24 cellular contexts compared by ENCODE assay signal in genomic region chr1:29356663-29357062, GRCh38.
DNase-seq lines count a peak whose midpoint lies in the region; ATAC-seq and TF ChIP-seq lines count a peak whose summit lies in the region.
"Had no signal": no experiment of that assay in that cellular context is flagged by ENCODE, and none has a peak within 500 bp of the region (broad histone marks: within the 10 kb centered on the region; RNA-seq: fewer than 3 reads in every experiment).

No MANE protein-coding gene starts in this region.

- H3K36me3 ChIP-seq in breast epithelium (no peaks in the 10 kb centered on the region), PC-3 (ENCODE audit: low read depth, low read length) (no peaks in the 10 kb centered on the region), suprapubic skin (no peaks in the 10 kb centered on the region), stomach (no peaks in the 10 kb centered on the region), spleen (no peaks in the 10 kb centered on the region)
- H3K36me3 ChIP-seq: BLaER1 had no signal

- no peaks in the 10 kb centered on the region for H3K9me3 ChIP-seq in breast epithelium
- no peaks in the 10 kb centered on the region for H3K9me3 ChIP-seq in PC-3 (ENCODE audit: low read length)
- no peaks in the 10 kb centered on the region for H3K9me3 ChIP-seq in suprapubic skin
- no peaks in the 10 kb centered on the region for H3K9me3 ChIP-seq in stomach
- H3K9me3 ChIP-seq in spleen: no peaks in the 10 kb centered on the region
- H3K9me3 ChIP-seq: BLaER1, psoas muscle had no signal

- POLR2A ChIA-PET in PC-3 (lab: Charles Lee; ENCODE audit: unreplicated experiment): no interaction called here

- TF ChIP-seq EP300 in suprapubic skin (IDR thresholded peaks at IDR 0.05) (no peak), stomach (IDR thresholded peaks at IDR 0.05) (no peak)

- no peak overlapping the region for H3K4me2 ChIP-seq in PC-3 (ENCODE audit: low read length)

- intact Hi-C loops in breast epithelium (cut with DNase I; ENCODE audit: low total_unique reads): no loop called here
- intact Hi-C loops in PC-3 (cut with micrococcal nuclease): no loop called here
- intact Hi-C loops in stomach (cut with DNase I; ENCODE audit: low total_unique reads): no loop called here
- intact Hi-C loops in spleen (cut with DNase I; ENCODE audit: low total_unique reads): no loop called here

- peak; percentile 14 to 49 for DNase-seq in T47D (ENCODE audit: low read depth in 1 of 2, low spot score in 1 of 2)
- DNase-seq in breast epithelium (ENCODE audit: low spot score in 2 of 2): no peak
- peak; percentile 21 for DNase-seq in PC-3
- no peak for DNase-seq in foreskin keratinocyte
- DNase-seq in suprapubic skin (ENCODE audit: low spot score in 2 of 2): no peak
- no peak for DNase-seq in stomach
- DNase-seq in spleen: no peak
- DNase-seq: ACHN; activated B cell treated with CpG ODN at 0.5 μM for 24 hours; activated CD4-positive, alpha-beta T cell treated with anti-CD3 and anti-CD28 coated beads, Interleukin-2, amount 50 U/mL, for 48 hours; activated effector memory CD4-positive, alpha-beta T cell treated with Interleukin-2 at 50 U/mL for 16 hours; activated naive CD8-positive, alpha-beta T cell treated with anti-CD3 and anti-CD28 coated beads, Interleukin-2, amount 10 ng/mL, durations not matched to agents 7 days and 5 days; central memory CD4-positive, alpha-beta T cell; glutamatergic neuron; HFFc6; KG1; naive B cell; NCI-H1436 treated with DMSO at 0.1 percent for 48 hours; psoas muscle; SIG-M5; stimulated activated CD4-positive, alpha-beta T cell treated with anti-CD3 and anti-CD28 coated beads, Interleukin-1b, Interleukin-23, amount 100 ng/mL, for 48 hours; SW 1271; T1000 had no signal

- CTCF ChIA-PET in PC-3 (lab: Charles Lee): no interaction called here

- H3K79me2 ChIP-seq in PC-3 (ENCODE audit: low read length): no peaks in the 10 kb centered on the region

- no peak overlapping the region for H2AFZ ChIP-seq in PC-3 (ENCODE audit: low read length)

- TF ChIP-seq CTCF in breast epithelium (IDR thresholded peaks at IDR 0.05): no peak
- no peak for TF ChIP-seq CTCF in PC-3 (conservative IDR thresholded peaks at IDR 0.05; ENCODE audit: low read depth, low read length)
- no peak for TF ChIP-seq CTCF in foreskin keratinocyte (conservative IDR thresholded peaks at IDR 0.05)
- TF ChIP-seq CTCF in suprapubic skin (IDR thresholded peaks at IDR 0.05): no peak
- TF ChIP-seq CTCF in stomach (IDR thresholded peaks at IDR 0.05): no peak
- no peak for TF ChIP-seq CTCF in spleen (IDR thresholded peaks at IDR 0.05 in 8 of 11, conservative IDR thresholded peaks at IDR 0.05 in 3 of 11)

- WGBS in suprapubic skin: 62% methylated on average over 14 of the region's 14 CpGs
- WGBS in stomach, 5 donors: 52 to 65% (median 59%) methylated on average over 14 of the region's 14 CpGs
- WGBS in spleen, 5 donors: 52 to 73% (median 62%) methylated on average over 14 of the region's 14 CpGs

- no peak overlapping the region for H3K4me3 ChIP-seq in breast epithelium
- no peak overlapping the region for H3K4me3 ChIP-seq in PC-3 (ENCODE audit: low read length)
- no peak overlapping the region for H3K4me3 ChIP-seq in suprapubic skin
- no peak overlapping the region for H3K4me3 ChIP-seq in stomach
- H3K4me3 ChIP-seq in spleen: no peak overlapping the region
- H3K4me3 ChIP-seq: BLaER1, psoas muscle had no signal

- no peaks in the 10 kb centered on the region for H3K9me2 ChIP-seq in PC-3 (replicated peaks; ENCODE audit: low read length)

- H4K20me1 ChIP-seq in PC-3 (ENCODE audit: low read length): no peaks in the 10 kb centered on the region
- H4K20me1 ChIP-seq: BLaER1 had no signal

- H3K4me1 ChIP-seq in breast epithelium (no peaks in the 10 kb centered on the region), PC-3 (ENCODE audit: insufficient read depth, low read length) (no peaks in the 10 kb centered on the region), foreskin keratinocyte (no peaks in the 10 kb centered on the region), suprapubic skin (peaks cover 6% of the 10 kb centered on the region), stomach (no peaks in the 10 kb centered on the region), spleen (no peaks in the 10 kb centered on the region)
- H3K4me1 ChIP-seq: psoas muscle had no signal

- TF ChIP-seq POLR2A in breast epithelium (IDR thresholded peaks at IDR 0.05): no peak
- TF ChIP-seq POLR2A in suprapubic skin (IDR thresholded peaks at IDR 0.05): no peak
- TF ChIP-seq POLR2A in stomach (IDR thresholded peaks at IDR 0.05): no peak
- TF ChIP-seq POLR2A in spleen (IDR thresholded peaks at IDR 0.05): no peak

- BruUV-seq in PC-3 (replicated peaks; lab: Mats Ljungman, UMichigan): no TSS peak

- ATAC-seq in PC-3 (peak; percentile 38; the same call in 1 of the 2 replicates), foreskin keratinocyte (peak; percentile 44)
- ATAC-seq: psoas muscle had no signal

- no peak overlapping the region for H3K27ac ChIP-seq in breast epithelium
- no peak overlapping the region for H3K27ac ChIP-seq in PC-3 (ENCODE audit: low read length)
- H3K27ac ChIP-seq in foreskin keratinocyte: no peak overlapping the region
- no peak overlapping the region for H3K27ac ChIP-seq in suprapubic skin
- H3K27ac ChIP-seq in stomach: no peak overlapping the region
- no peak overlapping the region for H3K27ac ChIP-seq in spleen
- H3K27ac ChIP-seq: BLaER1, psoas muscle had no signal

- no peak overlapping the region for H3K9ac ChIP-seq in PC-3 (ENCODE audit: low read length)
- H3K9ac ChIP-seq: BLaER1 had no signal

- H3F3A ChIP-seq in PC-3 (ENCODE audit: low read length, unreplicated experiment): no peaks in the 10 kb centered on the region

- in situ Hi-C loops in T47D (cut with HindIII; ENCODE audit: low pct_unique_long_range_greater_than_20kb, low sequenced_read_pairs): no loop called here

- no peaks in the 10 kb centered on the region for H3K27me3 ChIP-seq in breast epithelium
- peaks cover 33% of the 10 kb centered on the region for H3K27me3 ChIP-seq in PC-3 (ENCODE audit: low read length)
- peaks cover 18% of the 10 kb centered on the region for H3K27me3 ChIP-seq in foreskin keratinocyte
- peaks cover 34% of the 10 kb centered on the region for H3K27me3 ChIP-seq in suprapubic skin
- peaks cover 0 to 42% (median 13%) of the 10 kb centered on the region in 3 donors for H3K27me3 ChIP-seq in stomach
- H3K27me3 ChIP-seq in spleen (replicated peaks in 1 of 7): peaks cover 0 to 68% (median 0%) of the 10 kb centered on the region in 7 donors
- H3K27me3 ChIP-seq: BLaER1 had no signal

Comparison
In these comparisons a context has a peak if more than half of its experiments do, and no peak if none do; other contexts are left out.
1. DNase-seq: peak in T47D (2 of 2) and PC-3 (single experiment); none in breast epithelium (0 of 2), foreskin keratinocyte (0 of 2), suprapubic skin (0 of 2), stomach (single experiment) and spleen (single experiment).